2 cellular contexts compared by ENCODE assay signal in genomic region chr1:104264506-104264905, GRCh38.
A peak's percentile ranks its signal among the peaks of the same experiment; 100 is the strongest.
TF ChIP-seq lines count a peak whose summit lies in the region.

No MANE protein-coding gene starts in this region.

TF ChIP-seq in SK-N-SH treated with all-trans-retinoic acid at 6 μM for 48 hours, 23 proteins besides CTCF, POLR2A, EP300 and RAD21:
- TF ChIP-seq TSHZ2 (CRISPR knock-in tag; IDR thresholded peaks at IDR 0.05) (no peak), CSDC2 (CRISPR knock-in tag; IDR thresholded peaks at IDR 0.05) (0 out of 2 replicates have a peak, but pooled peaks have one; percentile 26), ZFP3 (CRISPR knock-in tag; IDR thresholded peaks at IDR 0.05) (no peak), TCF4 (CRISPR knock-in tag; IDR thresholded peaks at IDR 0.05; ENCODE audit: borderline replicate concordance) (peak; percentile 50; the same call in 1 of the 2 replicates), BACH2 (CRISPR knock-in tag; IDR thresholded peaks at IDR 0.05; ENCODE audit: borderline replicate concordance) (no peak), ISL1 (CRISPR knock-in tag; IDR thresholded peaks at IDR 0.05) (peak; percentile 93), SNAI2 (CRISPR knock-in tag; IDR thresholded peaks at IDR 0.05) (no peak), ZC3H10 (CRISPR knock-in tag; IDR thresholded peaks at IDR 0.05) (no peak), ZNF8 (CRISPR knock-in tag; IDR thresholded peaks at IDR 0.05) (0 out of 2 replicates have a peak, but pooled peaks have one; percentile 15), CREB5 (CRISPR knock-in tag; IDR thresholded peaks at IDR 0.05; ENCODE audit: low read depth) (peak; percentile 72; the same call in 1 of the 2 replicates), RARB (CRISPR knock-in tag; IDR thresholded peaks at IDR 0.05) (no peak), GLIS3 (CRISPR knock-in tag; IDR thresholded peaks at IDR 0.05) (no peak), ZFP30 (CRISPR knock-in tag; IDR thresholded peaks at IDR 0.05) (no peak), TOX (CRISPR knock-in tag; IDR thresholded peaks at IDR 0.05; ENCODE audit: borderline replicate concordance) (no peak)
- TF ChIP-seq, protein P1, sequence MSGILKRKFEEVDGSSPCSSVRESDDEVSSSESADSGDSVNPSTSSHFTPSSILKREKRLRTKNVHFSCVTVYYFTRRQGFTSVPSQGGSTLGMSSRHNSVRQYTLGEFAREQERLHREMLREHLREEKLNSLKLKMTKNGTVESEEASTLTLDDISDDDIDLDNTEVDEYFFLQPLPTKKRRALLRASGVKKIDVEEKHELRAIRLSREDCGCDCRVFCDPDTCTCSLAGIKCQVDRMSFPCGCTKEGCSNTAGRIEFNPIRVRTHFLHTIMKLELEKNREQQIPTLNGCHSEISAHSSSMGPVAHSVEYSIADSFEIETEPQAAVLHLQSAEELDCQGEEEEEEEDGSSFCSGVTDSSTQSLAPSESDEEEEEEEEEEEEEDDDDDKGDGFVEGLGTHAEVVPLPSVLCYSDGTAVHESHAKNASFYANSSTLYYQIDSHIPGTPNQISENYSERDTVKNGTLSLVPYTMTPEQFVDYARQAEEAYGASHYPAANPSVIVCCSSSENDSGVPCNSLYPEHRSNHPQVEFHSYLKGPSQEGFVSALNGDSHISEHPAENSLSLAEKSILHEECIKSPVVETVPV (CRISPR knock-in tag; IDR thresholded peaks at IDR 0.05) = no peak

TF ChIP-seq in HepG2, 621 proteins besides CTCF, POLR2A, EP300 and RAD21 (continued from another document):
- TF ChIP-seq ZNF142 (CRISPR knock-in tag; IDR thresholded peaks at IDR 0.05) (no peak), ZNF574 (CRISPR knock-in tag; IDR thresholded peaks at IDR 0.05) (no peak)
